Comparison of ENCODE assay signal across 8 cellular contexts in genomic region chr17:38797828-38798227, GRCh38. TPM values are rescaled to one million over a fixed set of nuclear protein-coding genes. Genes with fewer than 3 reads are reported as not detected.
DNase-seq lines count a peak whose midpoint lies in the region; ATAC-seq lines count a peak whose summit lies in the region.

No MANE protein-coding gene starts in this region.

- H3K27ac Mint-ChIP-seq in activated CD8-positive, alpha-beta memory T cell treated with anti-CD3 and anti-CD28 coated beads, Interleukin-2, amount 10 ng/mL, durations not matched to agents 7 days and 5 days: peak overlapping the region; percentile 79
- peak overlapping the region; percentile 89 for H3K27ac Mint-ChIP-seq in activated naive CD8-positive, alpha-beta T cell treated with anti-CD3 and anti-CD28 coated beads for 36 hours
- peak overlapping the region; percentile 86 to 96 (median 92) for H3K27ac Mint-ChIP-seq in immature natural killer cell

- peak overlapping the region in 4 of 5 donors; percentile 33 to 91 (median 78) for H3K9ac ChIP-seq in subcutaneous abdominal adipose tissue (ENCODE audit: low read length in 5 of 5)

- CTCF ChIA-PET in activated CD8-positive, alpha-beta memory T cell treated with anti-CD3 and anti-CD28 coated beads, Interleukin-2, amount 10 ng/mL, durations not matched to agents 7 days and 5 days (lab: Charles Lee): interaction anchor here (1.0 to 1.7 kb wide), 5 partner anchors 18 to 355 kb away, joined by 3 to 5 read pairs (median 3); partner anchors contain the start of gene PSMB3

- no peak for DNase-seq in activated CD8-positive, alpha-beta memory T cell treated with anti-CD3 and anti-CD28 coated beads, Interleukin-2, amount 10 ng/mL, durations not matched to agents 7 days and 5 days
- DNase-seq in activated CD8-positive, alpha-beta memory T cell treated with anti-CD3 and anti-CD28 coated beads, Interleukin-2, amount 50 U/mL, for 4 hours: no peak
- no peak for DNase-seq in activated naive CD8-positive, alpha-beta T cell treated with anti-CD3 and anti-CD28 coated beads for 36 hours
- DNase-seq in immature natural killer cell: no peak
- no peak for DNase-seq in mesenteric fat pad (ENCODE audit: low spot score)
- no peak for DNase-seq in NCI-H2107 treated with DMSO at 0.1 percent for 48 hours (lab: John Stamatoyannopoulos, UW; ENCODE audit: unreplicated experiment)

- peak overlapping the region; percentile 90 for H3K4me3 Mint-ChIP-seq in activated CD8-positive, alpha-beta memory T cell treated with anti-CD3 and anti-CD28 coated beads, Interleukin-2, amount 10 ng/mL, durations not matched to agents 7 days and 5 days
- peak overlapping the region; percentile 94 for H3K4me3 Mint-ChIP-seq in activated naive CD8-positive, alpha-beta T cell treated with anti-CD3 and anti-CD28 coated beads for 36 hours
- peak overlapping the region; percentile 90 to 97 (median 94) for H3K4me3 Mint-ChIP-seq in immature natural killer cell

- H3K36me3 ChIP-seq in subcutaneous abdominal adipose tissue (ENCODE audit: control insufficient read depth in 5 of 5, insufficient read depth in 5 of 5, low read length in 5 of 5): peaks cover 11 to 19% (median 18%) of the 10 kb centered on the region in 5 donors

- ATAC-seq in activated CD8-positive, alpha-beta memory T cell treated with anti-CD3 and anti-CD28 coated beads, Interleukin-2, amount 10 ng/mL, durations not matched to agents 7 days and 5 days: no peak
- ATAC-seq in GM19452 (IDR thresholded peaks at IDR 0.05; ENCODE audit: unreplicated experiment): no peak

- H3K27me3 Mint-ChIP-seq in activated CD8-positive, alpha-beta memory T cell treated with anti-CD3 and anti-CD28 coated beads, Interleukin-2, amount 10 ng/mL, durations not matched to agents 7 days and 5 days: no peaks in the 10 kb centered on the region
- H3K27me3 Mint-ChIP-seq in activated naive CD8-positive, alpha-beta T cell treated with anti-CD3 and anti-CD28 coated beads for 36 hours: no peaks in the 10 kb centered on the region
- H3K27me3 Mint-ChIP-seq in immature natural killer cell (ENCODE audit: low read depth in 3 of 3): peaks cover 0 to 6% (median 5%) of the 10 kb centered on the region in 3 donors

- H3K36me3 Mint-ChIP-seq in activated CD8-positive, alpha-beta memory T cell treated with anti-CD3 and anti-CD28 coated beads, Interleukin-2, amount 10 ng/mL, durations not matched to agents 7 days and 5 days: peaks cover 24% of the 10 kb centered on the region
- H3K36me3 Mint-ChIP-seq in activated naive CD8-positive, alpha-beta T cell treated with anti-CD3 and anti-CD28 coated beads for 36 hours: peaks cover 31% of the 10 kb centered on the region
- H3K36me3 Mint-ChIP-seq in immature natural killer cell: peaks cover under 1 to 17% (median 11%) of the 10 kb centered on the region in 3 donors

- peak overlapping the region; percentile 75 for H3K27ac ChIP-seq in subcutaneous abdominal adipose tissue (ENCODE audit: low read depth, low read length)

- H3K9me3 ChIP-seq in subcutaneous abdominal adipose tissue (ENCODE audit: control insufficient read depth in 5 of 5, low read length in 5 of 5): no peaks in the 10 kb centered on the region

- H3K9me3 Mint-ChIP-seq in activated CD8-positive, alpha-beta memory T cell treated with anti-CD3 and anti-CD28 coated beads, Interleukin-2, amount 10 ng/mL, durations not matched to agents 7 days and 5 days (ENCODE audit: low read depth): no peaks in the 10 kb centered on the region
- H3K9me3 Mint-ChIP-seq in activated naive CD8-positive, alpha-beta T cell treated with anti-CD3 and anti-CD28 coated beads for 36 hours: no peaks in the 10 kb centered on the region
- H3K9me3 Mint-ChIP-seq in immature natural killer cell: no peaks in the 10 kb centered on the region

- H3K27me3 ChIP-seq in subcutaneous abdominal adipose tissue (ENCODE audit: control insufficient read depth in 5 of 5, insufficient read depth in 4 of 5, low read length in 5 of 5): no peaks in the 10 kb centered on the region

- H3K4me1 Mint-ChIP-seq in activated CD8-positive, alpha-beta memory T cell treated with anti-CD3 and anti-CD28 coated beads, Interleukin-2, amount 10 ng/mL, durations not matched to agents 7 days and 5 days: peaks cover 37% of the 10 kb centered on the region
- peaks cover 37% of the 10 kb centered on the region for H3K4me1 Mint-ChIP-seq in activated naive CD8-positive, alpha-beta T cell treated with anti-CD3 and anti-CD28 coated beads for 36 hours
- peaks cover 38 to 47% of the 10 kb centered on the region in 2 donors for H3K4me1 Mint-ChIP-seq in immature natural killer cell

- H3K4me1 ChIP-seq in subcutaneous abdominal adipose tissue (ENCODE audit: control insufficient read depth in 5 of 5, insufficient read depth in 5 of 5, low read length in 5 of 5): peaks cover 15 to 37% (median 36%) of the 10 kb centered on the region in 5 donors

- H3K4me3 ChIP-seq in subcutaneous abdominal adipose tissue (ENCODE audit: low read depth in 1 of 5, low read length in 5 of 5): peak overlapping the region; percentile 12 to 94 (median 87)

RNA-seq across cellular contexts. Expression of gene PIP4K2B, which starts 1.5 kb away (rescaled TPM):
- 10 to 100 TPM; 37.6 TPM for total RNA-seq in activated CD8-positive, alpha-beta memory T cell treated with anti-CD3 and anti-CD28 coated beads, Interleukin-2, amount 10 ng/mL, durations not matched to agents 7 days and 5 days
- 10 to 100 TPM; 39.6 to 41.1 TPM for total RNA-seq in activated naive CD8-positive, alpha-beta T cell treated with anti-CD3 and anti-CD28 coated beads for 36 hours
- 10 to 100 TPM in 2 of 3 donors, 1 to 10 TPM in 1; 6.2 to 15.4 (median 12.5) TPM for polyA plus RNA-seq in immature natural killer cell
- total RNA-seq in mesenteric fat pad: 41.6 TPM

RNA-seq across cellular contexts. Expression of gene CWC25, which starts 27.3 kb away (rescaled TPM):
- 10 to 100 TPM; 28.7 to 33.0 TPM for total RNA-seq in activated CD8-positive, alpha-beta memory T cell treated with anti-CD3 and anti-CD28 coated beads, Interleukin-2, amount 10 ng/mL, durations not matched to agents 7 days and 5 days
- total RNA-seq in activated naive CD8-positive, alpha-beta T cell treated with anti-CD3 and anti-CD28 coated beads for 36 hours: 10 to 100 TPM; 22.3 to 25.6 TPM
- polyA plus RNA-seq in immature natural killer cell: 10 to 100 TPM in 1 of 3 donors, 1 to 10 TPM in 2; 4.3 to 11.1 (median 5.2) TPM
- total RNA-seq in mesenteric fat pad: 22.4 TPM

RNA-seq across cellular contexts. Expression of gene PSMB3, which starts 45.3 kb away (rescaled TPM):
- total RNA-seq in activated CD8-positive, alpha-beta memory T cell treated with anti-CD3 and anti-CD28 coated beads, Interleukin-2, amount 10 ng/mL, durations not matched to agents 7 days and 5 days: 100 to 1,000 TPM; 246 to 303 TPM
- 100 to 1,000 TPM; 284 to 288 TPM for total RNA-seq in activated naive CD8-positive, alpha-beta T cell treated with anti-CD3 and anti-CD28 coated beads for 36 hours
- 100 to 1,000 TPM; 509 to 821 (median 662) TPM for polyA plus RNA-seq in immature natural killer cell
- 145 TPM for total RNA-seq in mesenteric fat pad

RNA-seq across cellular contexts. Expression of gene PCGF2, which starts 49.7 kb away (rescaled TPM):
- total RNA-seq in activated CD8-positive, alpha-beta memory T cell treated with anti-CD3 and anti-CD28 coated beads, Interleukin-2, amount 10 ng/mL, durations not matched to agents 7 days and 5 days: 1 to 10 TPM; 2.1 to 2.5 TPM
- total RNA-seq in activated naive CD8-positive, alpha-beta T cell treated with anti-CD3 and anti-CD28 coated beads for 36 hours: under 1 TPM; 0.40 to 0.74 TPM
- not detected for polyA plus RNA-seq in immature natural killer cell
- 40.7 TPM for total RNA-seq in mesenteric fat pad

RNA-seq across cellular contexts. Expression of gene RPL23, which starts 55.7 kb away (rescaled TPM):
- 1,000 to 10,000 TPM in 1 of 2 experiments, 100 to 1,000 TPM in 1; 831 to 1,130 TPM for total RNA-seq in activated CD8-positive, alpha-beta memory T cell treated with anti-CD3 and anti-CD28 coated beads, Interleukin-2, amount 10 ng/mL, durations not matched to agents 7 days and 5 days
- total RNA-seq in activated naive CD8-positive, alpha-beta T cell treated with anti-CD3 and anti-CD28 coated beads for 36 hours: 1,000 to 10,000 TPM; 1,956 to 1,966 TPM
- 100 to 1,000 TPM; 285 to 713 (median 532) TPM for polyA plus RNA-seq in immature natural killer cell
- 1,395 TPM for total RNA-seq in mesenteric fat pad
